In genomic region chr12:105321125-105321524, GRCh38 we compare ENCODE assay signal across 18 cellular contexts. TPM values are rescaled to one million over a fixed set of nuclear protein-coding genes. Genes with fewer than 3 reads are reported as not detected.
DNase-seq lines count a peak whose midpoint lies in the region; ATAC-seq and TF ChIP-seq lines count a peak whose summit lies in the region.
"Had no signal": no experiment of that assay in that cellular context is flagged by ENCODE, and none has a peak within 500 bp of the region (broad histone marks: within the 10 kb centered on the region; RNA-seq: fewer than 3 reads in every experiment).

No MANE protein-coding gene starts in this region.

- no peaks in the 10 kb centered on the region for H3K79me2 ChIP-seq in PC-3 (ENCODE audit: low read length)

- TF ChIP-seq CTCF in natural killer cell (IDR thresholded peaks at IDR 0.05) (no peak), PC-3 (conservative IDR thresholded peaks at IDR 0.05; ENCODE audit: low read depth, low read length) (no peak)

- H3K27me3 Mint-ChIP-seq in natural killer cell (ENCODE audit: low read depth in 2 of 2) = peaks cover 0 to 3% of the 10 kb centered on the region in 2 donors
- no peaks in the 10 kb centered on the region for H3K27me3 Mint-ChIP-seq in natural killer cell treated with Interleukin-12 subunit alpha and Interleukin-12 subunit beta and Interleukin-15 and Interleukin-18, amount 100 ng/mL, for 72 hours
- no peaks in the 10 kb centered on the region for H3K27me3 Mint-ChIP-seq in effector memory CD8-positive, alpha-beta T cell

- no TSS peak for BruUV-seq in PC-3 (replicated peaks; lab: Mats Ljungman, UMichigan)

- no peaks in the 10 kb centered on the region for H3K9me2 ChIP-seq in PC-3 (replicated peaks; ENCODE audit: low read length)

- intact Hi-C loops in natural killer cell (cut with micrococcal nuclease) (loop anchor here (2.0 kb wide), 1 partner anchor 62 kb away; no protein-coding TSS in a partner anchor), PC-3 (cut with micrococcal nuclease) (no loop called here)

- peak in 2 of 3 donors; percentile 51 to 65 for ATAC-seq in natural killer cell
- no peak for ATAC-seq in natural killer cell treated with Interleukin-12 subunit alpha and Interleukin-12 subunit beta and Interleukin-15 and Interleukin-18, amount 100 ng/mL, for 72 hours
- ATAC-seq in effector memory CD8-positive, alpha-beta T cell (replicated peaks) = peak; percentile 73
- ATAC-seq in GM21526 (IDR thresholded peaks at IDR 0.05; ENCODE audit: low FRiP score, unreplicated experiment) = no peak
- ATAC-seq in PC-3 = no peak

- POLR2A ChIA-PET in PC-3 (lab: Charles Lee; ENCODE audit: unreplicated experiment) = no interaction called here

- H3K9me3 ChIP-seq in PC-3 (ENCODE audit: low read length) = no peaks in the 10 kb centered on the region
- H3K9me3 ChIP-seq: neutrophil had no signal

- peaks cover 48 to 53% of the 10 kb centered on the region in 2 donors for H3K4me1 Mint-ChIP-seq in natural killer cell
- H3K4me1 Mint-ChIP-seq in natural killer cell treated with Interleukin-12 subunit alpha and Interleukin-12 subunit beta and Interleukin-15 and Interleukin-18, amount 100 ng/mL, for 72 hours (ENCODE audit: low read depth in 2 of 2) = peaks cover 32 to 50% of the 10 kb centered on the region in 2 donors
- peaks cover 7 to 30% of the 10 kb centered on the region in 2 donors for H3K4me1 Mint-ChIP-seq in effector memory CD8-positive, alpha-beta T cell (ENCODE audit: low read depth in 2 of 2)

- H3K27ac Mint-ChIP-seq in natural killer cell = no peak overlapping the region
- no peak overlapping the region for H3K27ac Mint-ChIP-seq in natural killer cell treated with Interleukin-12 subunit alpha and Interleukin-12 subunit beta and Interleukin-15 and Interleukin-18, amount 100 ng/mL, for 72 hours
- peak overlapping the region in 1 of 2 donors; percentile 61 for H3K27ac Mint-ChIP-seq in effector memory CD8-positive, alpha-beta T cell

- TF ChIP-seq EP300 in Ishikawa (IDR thresholded peaks at IDR 0.05; ENCODE audit: borderline replicate concordance) = no peak

- no peaks in the 10 kb centered on the region for H3K4me1 ChIP-seq in PC-3 (ENCODE audit: insufficient read depth, low read length)

- no peak overlapping the region for H2AFZ ChIP-seq in PC-3 (ENCODE audit: low read length)
- H2AFZ ChIP-seq: GM23248 had no signal

- H3K4me3 Mint-ChIP-seq in natural killer cell = no peak overlapping the region
- H3K4me3 Mint-ChIP-seq in natural killer cell treated with Interleukin-12 subunit alpha and Interleukin-12 subunit beta and Interleukin-15 and Interleukin-18, amount 100 ng/mL, for 72 hours = no peak overlapping the region
- H3K4me3 Mint-ChIP-seq in effector memory CD8-positive, alpha-beta T cell = no peak overlapping the region

- H3K4me3 ChIP-seq in PC-3 (ENCODE audit: low read length) = no peak overlapping the region
- H3K4me3 ChIP-seq: cardiac muscle cell, GM23248 had no signal

- CTCF ChIA-PET in PC-3 (lab: Charles Lee) = no interaction called here

- H3K27ac ChIP-seq in PC-3 (ENCODE audit: low read length) = no peak overlapping the region
- H3K27ac ChIP-seq: cardiac muscle cell, neutrophil had no signal

- H3K36me3 ChIP-seq in PC-3 (ENCODE audit: low read depth, low read length) = no peaks in the 10 kb centered on the region
- H3K36me3 ChIP-seq: cardiac muscle cell, neutrophil had no signal

- H3K4me2 ChIP-seq in PC-3 (ENCODE audit: low read length) = no peak overlapping the region

- no peak overlapping the region for H3K9ac ChIP-seq in PC-3 (ENCODE audit: low read length)
- H3K9ac ChIP-seq: GM23248 had no signal

- H4K20me1 ChIP-seq in PC-3 (ENCODE audit: low read length) = no peaks in the 10 kb centered on the region

- no peaks in the 10 kb centered on the region for H3K9me3 Mint-ChIP-seq in natural killer cell
- H3K9me3 Mint-ChIP-seq in natural killer cell treated with Interleukin-12 subunit alpha and Interleukin-12 subunit beta and Interleukin-15 and Interleukin-18, amount 100 ng/mL, for 72 hours = peaks cover 3% of the 10 kb centered on the region
- no peaks in the 10 kb centered on the region for H3K9me3 Mint-ChIP-seq in effector memory CD8-positive, alpha-beta T cell

- in situ Hi-C loops in KBM-7 (cut with MboI; ENCODE audit: low pct_unique_long_range_greater_than_20kb, low sequenced_read_pairs) = no loop called here

- DNase-seq in natural killer cell = no peak
- no peak for DNase-seq in natural killer cell treated with Interleukin-12 subunit alpha and Interleukin-12 subunit beta and Interleukin-15 and Interleukin-18, amount 100 ng/mL, for 72 hours (ENCODE audit: low spot score)
- DNase-seq in effector memory CD8-positive, alpha-beta T cell = no peak
- no peak for DNase-seq in NK-92 (lab: John Stamatoyannopoulos, UW; ENCODE audit: unreplicated experiment)
- DNase-seq in PC-3 = no peak
- DNase-seq in KBM-7 = no peak
- DNase-seq: activated CD4-positive, CD25-positive, alpha-beta regulatory T cell treated with anti-CD3 and anti-CD28 coated beads, Interleukin-2, amount 50 U/mL, for 72 hours; GF-D8; GM23248; midbrain; NCI-H1436 treated with DMSO at 0.1 percent for 48 hours; NCI-H446; SHP77 treated with DMSO at 0.1 percent for 48 hours; stimulated activated CD4-positive, alpha-beta T cell treated with anti-CD3 and anti-CD28 coated beads, Interleukin-15, amount 100 ng/mL, for 24 hours had no signal

- H3F3A ChIP-seq in PC-3 (ENCODE audit: low read length, unreplicated experiment) = no peaks in the 10 kb centered on the region

- H3K27me3 ChIP-seq in PC-3 (ENCODE audit: low read length) = no peaks in the 10 kb centered on the region
- H3K27me3 ChIP-seq: neutrophil had no signal

- peak; percentile 13; the same call in 1 of the 2 replicates for TF ChIP-seq RAD21 in Ishikawa (IDR thresholded peaks at IDR 0.05; ENCODE audit: low read depth)

- no peaks in the 10 kb centered on the region for H3K36me3 Mint-ChIP-seq in natural killer cell
- H3K36me3 Mint-ChIP-seq in natural killer cell treated with Interleukin-12 subunit alpha and Interleukin-12 subunit beta and Interleukin-15 and Interleukin-18, amount 100 ng/mL, for 72 hours = no peaks in the 10 kb centered on the region
- peaks cover under 1% of the 10 kb centered on the region for H3K36me3 Mint-ChIP-seq in effector memory CD8-positive, alpha-beta T cell (ENCODE audit: insufficient read depth)

TF ChIP-seq in Ishikawa, 13 proteins besides CTCF, POLR2A, EP300 and RAD21:
- TF ChIP-seq NFIC (IDR thresholded peaks at IDR 0.05) = no peak
- no peak for TF ChIP-seq TAF1 (IDR thresholded peaks at IDR 0.05; ENCODE audit: low read depth)
- no peak for TF ChIP-seq TEAD4 (IDR thresholded peaks at IDR 0.05)
- TF ChIP-seq YY1 (IDR thresholded peaks at IDR 0.05; ENCODE audit: low read depth) = no peak
- no peak for TF ChIP-seq CEBPB (IDR thresholded peaks at IDR 0.05)

RNA-seq across cellular contexts. Expression of gene C12orf75, which starts 9.4 kb away (rescaled TPM):
- total RNA-seq in natural killer cell = 100 to 1,000 TPM; 121 to 131 (median 128) TPM
- 100 to 1,000 TPM in 1 of 2 donors, 10 to 100 TPM in 1; 65.5 to 159 TPM for total RNA-seq in natural killer cell treated with Interleukin-12 subunit alpha and Interleukin-12 subunit beta and Interleukin-15 and Interleukin-18, amount 100 ng/mL, for 72 hours
- total RNA-seq in PC-3 (2014; rRNA removed) = 144 and 160 TPM in 2 replicates

Comparison
In these comparisons a context has a peak if more than half of its experiments do, and no peak if none do; other contexts are left out.
1. ATAC-seq: peak in natural killer cell (2 of 3) and effector memory CD8-positive, alpha-beta T cell (single experiment); none in natural killer cell treated with Interleukin-12 subunit alpha and Interleukin-12 subunit beta and Interleukin-15 and Interleukin-18, amount 100 ng/mL, for 72 hours (0 of 2), GM21526 (single experiment) and PC-3 (single experiment).